In genomic region chr2:237258146-237258545, GRCh38 we compare ENCODE assay signal across 14 cellular contexts.
DNase-seq lines count a peak whose midpoint lies in the region; ATAC-seq, FAIRE-seq and TF ChIP-seq lines count a peak whose summit lies in the region.
"Had no signal": no experiment of that assay in that cellular context is flagged by ENCODE, and none has a peak within 500 bp of the region (broad histone marks: within the 10 kb centered on the region; RNA-seq: fewer than 3 reads in every experiment).

No MANE protein-coding gene starts in this region.

- no peak overlapping the region for H2BK5ac ChIP-seq in H1 (ENCODE audit: low read depth, low read length)

- H2AFZ ChIP-seq in Loucy (ENCODE audit: low read length): peak overlapping the region; percentile 51; the same call in 1 of the 2 replicates
- no peak overlapping the region for H2AFZ ChIP-seq in H1 (ENCODE audit: low read length)
- H2AFZ ChIP-seq in osteoblast (ENCODE audit: low read length): no peak overlapping the region

- H3K23ac ChIP-seq in H1 (ENCODE audit: insufficient read length): no peak overlapping the region

- peaks cover 0 to 3% (median 2%) of the 10 kb centered on the region in 3 donors for H3K4me1 Mint-ChIP-seq in T-cell

- H3K56ac ChIP-seq in H1 (replicated peaks; ENCODE audit: insufficient read length, low read depth, low read length): no peak overlapping the region

- TF ChIP-seq CTCF in BE2C (IDR thresholded peaks at IDR 0.05; ENCODE audit: low read depth, low read length): peak; percentile 44
- peak; percentile 15; the same call in 1 of the 2 replicates for TF ChIP-seq CTCF in Loucy (conservative IDR thresholded peaks at IDR 0.05; ENCODE audit: low read length)
- TF ChIP-seq CTCF in H1 (IDR thresholded peaks at IDR 0.05; ENCODE audit: control extremely low read depth in 1 of 3, insufficient read depth in 1 of 3, low read depth in 1 of 3, low read length in 3 of 3): peak; percentile 4 to 31 (median 18); a peak in 3 of 4 replicates
- no peak for TF ChIP-seq CTCF in osteoblast (IDR thresholded peaks at IDR 0.05; ENCODE audit: extremely low read depth, low read depth, low read length)
- TF ChIP-seq CTCF in breast epithelium (IDR thresholded peaks at IDR 0.05): no peak

- H3K4me3 Mint-ChIP-seq in T-cell: no peak overlapping the region
- H3K4me3 Mint-ChIP-seq: CD4-positive, alpha-beta T cell; naive thymus-derived CD8-positive, alpha-beta T cell had no signal

- no peak overlapping the region for H3K4me3 ChIP-seq in BE2C (ENCODE audit: low read depth, low read length)
- no peak overlapping the region for H3K4me3 ChIP-seq in Loucy (ENCODE audit: low read length, poor library complexity, severe bottlenecking)
- H3K4me3 ChIP-seq in H1 (ENCODE audit: extremely low read depth in 1 of 4, insufficient read depth in 2 of 4, low read depth in 3 of 4, low read length in 4 of 4): no peak overlapping the region
- no peak overlapping the region for H3K4me3 ChIP-seq in osteoblast (ENCODE audit: insufficient read depth, low read length)
- no peak overlapping the region for H3K4me3 ChIP-seq in breast epithelium
- H3K4me3 ChIP-seq: spleen had no signal

- H3K36me3 ChIP-seq in BE2C (no peaks in the 10 kb centered on the region), Loucy (ENCODE audit: insufficient read depth, low read length) (no peaks in the 10 kb centered on the region), H1 (ENCODE audit: control insufficient read depth in 2 of 4, insufficient read depth in 4 of 4, low read length in 3 of 4) (no peaks in the 10 kb centered on the region), osteoblast (ENCODE audit: insufficient read depth, low read length) (no peaks in the 10 kb centered on the region), breast epithelium (no peaks in the 10 kb centered on the region)
- H3K36me3 ChIP-seq: spleen had no signal

- FAIRE-seq in H1 (lab: Jason Lieb, UNC): peak; percentile 48

- H2AK5ac ChIP-seq in H1 (ENCODE audit: low read depth, low read length): no peak overlapping the region

- no peaks in the 10 kb centered on the region for H3K79me1 ChIP-seq in H1 (ENCODE audit: low read depth, low read length)

- POLR2A ChIA-PET in H1 (lab: Charles Lee; ENCODE audit: partially characterized antibody): interaction anchor here (1.3 kb wide), 1 partner anchor 62 kb away, joined by 3 read pairs; no protein-coding TSS in a partner anchor
- POLR2A ChIA-PET in T-cell (lab: Charles Lee): no interaction called here

- no peak overlapping the region for H2BK20ac ChIP-seq in H1 (ENCODE audit: low read length)

- H3K4ac ChIP-seq in H1 (replicated peaks; ENCODE audit: insufficient read length, low read depth, low read length): no peak overlapping the region

- no peak overlapping the region for H3K14ac ChIP-seq in H1 (ENCODE audit: insufficient read length)

- no peaks in the 10 kb centered on the region for H3F3A ChIP-seq in Loucy (ENCODE audit: low read depth)

- H3K23me2 ChIP-seq in H1 (ENCODE audit: low read depth, low read length): no peaks in the 10 kb centered on the region

- no peaks in the 10 kb centered on the region for H4K20me1 ChIP-seq in Loucy (ENCODE audit: insufficient read depth, low read length, poor library complexity, severe bottlenecking)
- H4K20me1 ChIP-seq in H1 (replicated peaks in 1 of 2; ENCODE audit: control insufficient read depth in 1 of 2, insufficient read depth in 2 of 2, low read length in 2 of 2): no peaks in the 10 kb centered on the region
- H4K20me1 ChIP-seq in osteoblast (ENCODE audit: insufficient read depth, low read length): no peaks in the 10 kb centered on the region

- no peak overlapping the region for H2BK120ac ChIP-seq in H1 (replicated peaks; ENCODE audit: low read depth, low read length)

- no peaks in the 10 kb centered on the region for H3K36me3 Mint-ChIP-seq in T-cell
- H3K36me3 Mint-ChIP-seq: naive thymus-derived CD8-positive, alpha-beta T cell had no signal

- TF ChIP-seq RAD21 in H1 (IDR thresholded peaks at IDR 0.05 in 1 of 2, conservative IDR thresholded peaks at IDR 0.05 in 1 of 2; ENCODE audit: low read depth in 2 of 2, low read length in 2 of 2): peak; percentile 28 to 42; a peak in 3 of 4 replicates

- H3K18ac ChIP-seq in H1 (ENCODE audit: extremely low read depth, low read length): no peak overlapping the region

- H2BK12ac ChIP-seq in H1 (ENCODE audit: low read depth, low read length): no peak overlapping the region

- H4K91ac ChIP-seq in H1 (replicated peaks; ENCODE audit: insufficient read length, low read length): no peak overlapping the region

- H3K79me2 ChIP-seq in Loucy (ENCODE audit: insufficient read depth, low read length): no peaks in the 10 kb centered on the region
- H3K79me2 ChIP-seq in H1 (ENCODE audit: control insufficient read depth in 1 of 2, insufficient read depth in 2 of 2, low read length in 2 of 2): no peaks in the 10 kb centered on the region
- H3K79me2 ChIP-seq in osteoblast (ENCODE audit: insufficient read depth, low read length): no peaks in the 10 kb centered on the region

- H4K8ac ChIP-seq in H1 (ENCODE audit: extremely low read depth, insufficient read depth, low read length): peak overlapping the region; percentile 48; the same call in 1 of the 2 replicates

- H3K27ac Mint-ChIP-seq in T-cell: no peak overlapping the region
- H3K27ac Mint-ChIP-seq: CD4-positive, alpha-beta T cell; naive thymus-derived CD8-positive, alpha-beta T cell had no signal

- no peak overlapping the region for H3K4me2 ChIP-seq in Loucy (ENCODE audit: low read depth, low read length, poor library complexity, severe bottlenecking)
- H3K4me2 ChIP-seq in H1 (ENCODE audit: insufficient read depth in 1 of 2, low read depth in 2 of 2, low read length in 2 of 2): no peak overlapping the region
- H3K4me2 ChIP-seq in osteoblast (ENCODE audit: insufficient read depth, low read length): no peak overlapping the region
- H3K4me2 ChIP-seq: KMS-11 had no signal

- WGBS in H1 (ENCODE audit: extremely low coverage in 1 of 2, insufficient coverage in 1 of 2, insufficient read length in 1 of 2, insufficient replicate concordance in 2 of 2, low coverage in 1 of 2, low lambda C conversion rate in 2 of 2, missing lambda C conversion rate in 1 of 2), 2 experiments: 71% methylated on average over 7 of the region's 7 CpGs; no CpG with 5 or more reads in 1 of the 2 experiments

- H4K5ac ChIP-seq in H1 (ENCODE audit: insufficient read length, low read depth, low read length): no peak overlapping the region

- H3K27ac ChIP-seq in H1 (ENCODE audit: low read depth, low read length) (no peak overlapping the region), osteoblast (ENCODE audit: low read depth, low read length) (peak overlapping the region; percentile 88), breast epithelium (no peak overlapping the region)
- H3K27ac ChIP-seq: KMS-11 had no signal

- no peaks in the 10 kb centered on the region for H3K9me3 Mint-ChIP-seq in T-cell
- H3K9me3 Mint-ChIP-seq: CD4-positive, alpha-beta T cell; naive thymus-derived CD8-positive, alpha-beta T cell had no signal

- intact Hi-C loops in breast epithelium (cut with DNase I; ENCODE audit: low total_unique reads): no loop called here

- TF ChIP-seq POLR2A in H1 (IDR thresholded peaks at IDR 0.05; ENCODE audit: control extremely low read depth in 1 of 2, low read depth in 2 of 2, low read length in 2 of 2): no peak
- no peak for TF ChIP-seq POLR2A in breast epithelium (IDR thresholded peaks at IDR 0.05)

- H3K9me3 ChIP-seq in BE2C (no peaks in the 10 kb centered on the region), Loucy (ENCODE audit: insufficient read depth, low read depth, low read length) (no peaks in the 10 kb centered on the region), H1 (ENCODE audit: insufficient read depth in 2 of 2, low read depth in 1 of 2, low read length in 1 of 2) (no peaks in the 10 kb centered on the region), osteoblast (ENCODE audit: low read depth, low read length) (no peaks in the 10 kb centered on the region), breast epithelium (no peaks in the 10 kb centered on the region)
- H3K9me3 ChIP-seq: spleen had no signal

- no peak for TF ChIP-seq EP300 in H1 (IDR thresholded peaks at IDR 0.05; ENCODE audit: borderline replicate concordance in 1 of 2, low read depth in 2 of 2, low read length in 2 of 2)

- ATAC-seq in T-cell (replicated peaks in 1 of 4): no peak
- ATAC-seq in HG03442 (IDR thresholded peaks at IDR 0.05; ENCODE audit: unreplicated experiment): no peak
- ATAC-seq in GM19463 (IDR thresholded peaks at IDR 0.05; ENCODE audit: unreplicated experiment): no peak
- ATAC-seq: naive thymus-derived CD8-positive, alpha-beta T cell had no signal

- no peaks in the 10 kb centered on the region for H3K27me3 ChIP-seq in BE2C
- no peaks in the 10 kb centered on the region for H3K27me3 ChIP-seq in Loucy (ENCODE audit: insufficient read depth, low read length, poor library complexity, severe bottlenecking)
- no peaks in the 10 kb centered on the region for H3K27me3 ChIP-seq in H1 (replicated peaks in 1 of 4; ENCODE audit: control insufficient read depth in 3 of 4, extremely low read depth in 1 of 4, insufficient read depth in 3 of 4, low read length in 3 of 4)
- H3K27me3 ChIP-seq in osteoblast (ENCODE audit: insufficient read depth, low read length): no peaks in the 10 kb centered on the region
- no peaks in the 10 kb centered on the region for H3K27me3 ChIP-seq in breast epithelium

- DNase-seq in BE2C: peak; percentile 20
- DNase-seq in H1 (ENCODE audit: low read depth in 1 of 2, low spot score in 2 of 2): no peak
- no peak for DNase-seq in osteoblast (ENCODE audit: insufficient read length, low spot score, missing footprints)
- no peak for DNase-seq in T-cell
- no peak for DNase-seq in breast epithelium (ENCODE audit: low spot score in 2 of 2)
- DNase-seq: amygdala; CD4-positive, alpha-beta T cell; naive thymus-derived CD8-positive, alpha-beta T cell; NCI-H2171 treated with DMSO at 0.1 percent for 48 hours; spleen had no signal

- H3K9me2 ChIP-seq in Loucy (replicated peaks; ENCODE audit: low read depth, low read length): no peaks in the 10 kb centered on the region

- peaks cover 10 to 14% of the 10 kb centered on the region in 2 donors for H3K27me3 Mint-ChIP-seq in T-cell

- CTCF ChIA-PET in H1 (lab: Charles Lee; ENCODE audit: partially characterized antibody): interaction anchor here (0.8 to 4.3 kb wide), 13 partner anchors 8 to 491 kb away, joined by 3 to 22 read pairs (median 4); no protein-coding TSS in a partner anchor
- CTCF ChIA-PET in T-cell (lab: Charles Lee): interaction anchor here in 1 of 2 donors (0.6 kb wide), 1 partner anchor 52 kb away, joined by 3 read pairs; no protein-coding TSS in a partner anchor

- no peak overlapping the region for H2BK15ac ChIP-seq in H1 (ENCODE audit: low read length)

- no peak overlapping the region for H3K9ac ChIP-seq in Loucy (ENCODE audit: low read depth, low read length, poor library complexity, severe bottlenecking)
- no peak overlapping the region for H3K9ac ChIP-seq in H1 (replicated peaks in 1 of 4; ENCODE audit: extremely low read depth in 1 of 4, low read depth in 3 of 4, low read length in 3 of 4)
- H3K9ac ChIP-seq: KMS-11 had no signal

- no peaks in the 10 kb centered on the region for H3K4me1 ChIP-seq in BE2C
- peaks cover 7% of the 10 kb centered on the region for H3K4me1 ChIP-seq in Loucy (ENCODE audit: insufficient read depth, low read length, poor library complexity, severe bottlenecking)
- peaks cover 0 to 4% (median 0%) of the 10 kb centered on the region in 4 experiments; a peak in 1 of 7 replicates for H3K4me1 ChIP-seq in H1 (replicated peaks in 1 of 4; ENCODE audit: control insufficient read depth in 3 of 4, insufficient read depth in 4 of 4, low read length in 3 of 4)
- H3K4me1 ChIP-seq in osteoblast (ENCODE audit: insufficient read depth, low read length): peaks cover 79% of the 10 kb centered on the region
- peaks cover 0 to 3% of the 10 kb centered on the region in 2 donors for H3K4me1 ChIP-seq in breast epithelium

Comparison
In these comparisons a context has a peak if more than half of its experiments do, and no peak if none do; other contexts are left out.
1. CTCF ChIP-seq: peak in BE2C (single experiment), Loucy (single experiment) and H1 (3 of 3); none in osteoblast (single experiment) and breast epithelium (0 of 3).